In genomic region chrX:119189586-119189985, GRCh38 we compare ENCODE assay signal across 16 cellular contexts. TPM values are rescaled to one million over a fixed set of nuclear protein-coding genes. Genes with fewer than 3 reads are reported as not detected.
A peak's percentile ranks its signal among the peaks of the same experiment; 100 is the strongest.
DNase-seq lines count a peak whose midpoint lies in the region; FAIRE-seq and TF ChIP-seq lines count a peak whose summit lies in the region.
"Had no signal": no experiment of that assay in that cellular context is flagged by ENCODE, and none has a peak within 500 bp of the region (broad histone marks: within the 10 kb centered on the region; RNA-seq: fewer than 3 reads in every experiment).

No MANE protein-coding gene starts in this region.

- TF ChIP-seq CTCF in esophagus muscularis mucosa (IDR thresholded peaks at IDR 0.05), result no peak
- no peak for TF ChIP-seq CTCF in kidney (IDR thresholded peaks at IDR 0.05; ENCODE audit: borderline replicate concordance, extremely low read depth, insufficient read depth)

- no peak for TF ChIP-seq POLR2A in esophagus muscularis mucosa (IDR thresholded peaks at IDR 0.05; ENCODE audit: low read depth)

- H3K27me3 ChIP-seq in esophagus muscularis mucosa (no peaks in the 10 kb centered on the region), skeletal muscle tissue (ENCODE audit: control insufficient read depth in 3 of 3, insufficient read depth in 3 of 3, low read length in 3 of 3) (no peaks in the 10 kb centered on the region)
- H3K27me3 ChIP-seq: upper lobe of right lung had no signal

- H3K4me3 ChIP-seq in esophagus muscularis mucosa (no peak overlapping the region), kidney (ENCODE audit: low read length in 2 of 2) (no peak overlapping the region), skeletal muscle tissue (ENCODE audit: low read length in 3 of 3) (no peak overlapping the region)
- H3K4me3 ChIP-seq: lower lobe of right lung, upper lobe of right lung had no signal

- DNase-seq in GM04504 (ENCODE audit: low read depth) (peak; percentile 48), esophagus muscularis mucosa (ENCODE audit: extremely low spot score) (no peak), kidney (peak; percentile 74), NCI-H146 (lab: John Stamatoyannopoulos, UW) (no peak), NCI-H2196 (lab: John Stamatoyannopoulos, UW; ENCODE audit: unreplicated experiment) (no peak), NCI-H526 treated with DMSO at 0.1 percent for 48 hours (lab: John Stamatoyannopoulos, UW) (no peak)
- DNase-seq in activated CD8-positive, alpha-beta memory T cell treated with anti-CD3 and anti-CD28 coated beads, Interleukin-2, amount 50 U/mL, for 4 hours, result no peak
- DNase-seq: activated CD4-positive, alpha-beta memory T cell treated with anti-CD3 and anti-CD28 coated beads for 36 hours; DND-41; endodermal cell; lower lobe of right lung; MM.1S; NCI-H2227 treated with DMSO at 0.1 percent for 48 hours; nucleus accumbens; upper lobe of right lung had no signal

- no peak for FAIRE-seq in kidney (lab: Jason Lieb, UNC)

- H3K36me3 ChIP-seq in esophagus muscularis mucosa, result no peaks in the 10 kb centered on the region
- no peaks in the 10 kb centered on the region for H3K36me3 ChIP-seq in kidney (ENCODE audit: control insufficient read depth in 1 of 2, insufficient read depth in 2 of 2, low read length in 2 of 2)
- H3K36me3 ChIP-seq in skeletal muscle tissue (ENCODE audit: control insufficient read depth in 3 of 3, insufficient read depth in 3 of 3, low read length in 3 of 3), result no peaks in the 10 kb centered on the region
- H3K36me3 ChIP-seq: lower lobe of right lung, upper lobe of right lung had no signal

- WGBS in esophagus muscularis mucosa, result 51% methylated on average over 4 of the region's 4 CpGs

- no peak for TF ChIP-seq EP300 in esophagus muscularis mucosa (IDR thresholded peaks at IDR 0.05)

- H3K27ac ChIP-seq in esophagus muscularis mucosa (replicated peaks in 1 of 4) (peak overlapping the region; percentile 31 to 70 (median 39)), kidney (ENCODE audit: low read depth in 2 of 2, low read length in 2 of 2) (no peak overlapping the region), skeletal muscle tissue (ENCODE audit: low read depth, low read length) (peak overlapping the region; percentile 39)
- H3K27ac ChIP-seq: upper lobe of right lung had no signal

- H3K4me1 ChIP-seq in esophagus muscularis mucosa, result no peaks in the 10 kb centered on the region
- no peaks in the 10 kb centered on the region for H3K4me1 ChIP-seq in kidney (ENCODE audit: control insufficient read depth in 1 of 2, insufficient read depth in 1 of 2, low read depth in 1 of 2, low read length in 2 of 2)
- H3K4me1 ChIP-seq in skeletal muscle tissue (ENCODE audit: control insufficient read depth in 3 of 3, insufficient read depth in 3 of 3, low read length in 3 of 3), result no peaks in the 10 kb centered on the region
- H3K4me1 ChIP-seq: lower lobe of right lung, upper lobe of right lung had no signal

- H3K9me3 ChIP-seq in esophagus muscularis mucosa (no peaks in the 10 kb centered on the region), kidney (ENCODE audit: control insufficient read depth in 1 of 2, low read length in 2 of 2) (no peaks in the 10 kb centered on the region), skeletal muscle tissue (ENCODE audit: control insufficient read depth in 3 of 3, low read length in 3 of 3) (no peaks in the 10 kb centered on the region)
- H3K9me3 ChIP-seq: lower lobe of right lung, upper lobe of right lung had no signal

- intact Hi-C loops in esophagus muscularis mucosa (cut with DNase I), result no loop called here
- intact Hi-C loops in kidney (cut with DNase I), result no loop called here

- H3K9ac ChIP-seq in kidney (ENCODE audit: low read length in 2 of 2) (no peak overlapping the region), skeletal muscle tissue (ENCODE audit: low read depth in 1 of 3, low read length in 3 of 3) (no peak overlapping the region)

RNA-seq across cellular contexts. Expression of gene PGRMC1, which starts 46.5 kb away (rescaled TPM):
- total RNA-seq in esophagus muscularis mucosa, result 100 to 1,000 TPM in 3 of 4 donors, 10 to 100 TPM in 1; 94.7 to 152 (median 138) TPM
- 118 TPM for total RNA-seq in kidney
- polyA plus RNA-seq in kidney (ENCODE audit: insufficient read depth, low read depth, low replicate concordance), result 181 TPM
- 89.8 TPM for total RNA-seq in skeletal muscle tissue

Comparison
In these comparisons a context has a peak if more than half of its experiments do, and no peak if none do; other contexts are left out.
1. DNase-seq: peak in GM04504 (single experiment) and kidney (single experiment); none in esophagus muscularis mucosa (single experiment), NCI-H146 (single experiment), NCI-H2196 (single experiment), NCI-H526 treated with DMSO at 0.1 percent for 48 hours (single experiment) and activated CD8-positive, alpha-beta memory T cell treated with anti-CD3 and anti-CD28 coated beads, Interleukin-2, amount 50 U/mL, for 4 hours (single experiment).
2. H3K27ac ChIP-seq: peak in esophagus muscularis mucosa (4 of 4) and skeletal muscle tissue (single experiment); none in kidney (0 of 2).